ENCODE assay signal across 1 cellular context in the genomic region with DNA sequence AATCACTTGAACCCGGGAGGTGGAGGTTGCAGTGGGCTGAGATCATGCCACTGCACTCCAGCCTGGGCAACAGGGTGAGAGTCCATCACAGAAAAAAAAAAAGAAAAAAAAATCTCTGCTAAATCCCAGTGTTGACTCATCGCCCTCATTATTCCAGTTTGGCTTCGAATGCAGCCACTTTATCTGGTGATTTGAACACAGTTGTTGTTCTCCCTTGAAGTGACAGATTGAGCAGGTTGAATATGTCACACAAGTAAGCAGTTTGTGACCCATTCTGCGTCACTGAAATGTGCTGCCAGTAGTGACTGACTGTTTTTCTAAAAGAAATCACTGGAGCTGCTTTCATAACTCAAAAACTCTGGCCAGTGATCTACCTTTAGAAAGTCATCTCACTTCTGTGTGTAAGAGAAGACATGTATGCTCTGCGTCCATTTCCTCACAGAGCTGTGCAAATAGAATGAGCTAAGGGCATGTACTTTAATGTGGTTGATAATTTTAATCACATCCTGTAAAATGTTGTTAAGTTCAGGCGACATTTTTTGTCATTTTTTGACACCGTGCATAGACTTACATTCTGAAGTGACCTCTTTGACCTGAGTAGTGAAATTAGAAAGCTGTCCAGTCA.
TF ChIP-seq lines count a peak whose summit lies in the region.

No MANE protein-coding gene starts in this region.

TF ChIP-seq in H1, 55 proteins besides CTCF, POLR2A, EP300 and RAD21:
- TF ChIP-seq, protein P1, sequence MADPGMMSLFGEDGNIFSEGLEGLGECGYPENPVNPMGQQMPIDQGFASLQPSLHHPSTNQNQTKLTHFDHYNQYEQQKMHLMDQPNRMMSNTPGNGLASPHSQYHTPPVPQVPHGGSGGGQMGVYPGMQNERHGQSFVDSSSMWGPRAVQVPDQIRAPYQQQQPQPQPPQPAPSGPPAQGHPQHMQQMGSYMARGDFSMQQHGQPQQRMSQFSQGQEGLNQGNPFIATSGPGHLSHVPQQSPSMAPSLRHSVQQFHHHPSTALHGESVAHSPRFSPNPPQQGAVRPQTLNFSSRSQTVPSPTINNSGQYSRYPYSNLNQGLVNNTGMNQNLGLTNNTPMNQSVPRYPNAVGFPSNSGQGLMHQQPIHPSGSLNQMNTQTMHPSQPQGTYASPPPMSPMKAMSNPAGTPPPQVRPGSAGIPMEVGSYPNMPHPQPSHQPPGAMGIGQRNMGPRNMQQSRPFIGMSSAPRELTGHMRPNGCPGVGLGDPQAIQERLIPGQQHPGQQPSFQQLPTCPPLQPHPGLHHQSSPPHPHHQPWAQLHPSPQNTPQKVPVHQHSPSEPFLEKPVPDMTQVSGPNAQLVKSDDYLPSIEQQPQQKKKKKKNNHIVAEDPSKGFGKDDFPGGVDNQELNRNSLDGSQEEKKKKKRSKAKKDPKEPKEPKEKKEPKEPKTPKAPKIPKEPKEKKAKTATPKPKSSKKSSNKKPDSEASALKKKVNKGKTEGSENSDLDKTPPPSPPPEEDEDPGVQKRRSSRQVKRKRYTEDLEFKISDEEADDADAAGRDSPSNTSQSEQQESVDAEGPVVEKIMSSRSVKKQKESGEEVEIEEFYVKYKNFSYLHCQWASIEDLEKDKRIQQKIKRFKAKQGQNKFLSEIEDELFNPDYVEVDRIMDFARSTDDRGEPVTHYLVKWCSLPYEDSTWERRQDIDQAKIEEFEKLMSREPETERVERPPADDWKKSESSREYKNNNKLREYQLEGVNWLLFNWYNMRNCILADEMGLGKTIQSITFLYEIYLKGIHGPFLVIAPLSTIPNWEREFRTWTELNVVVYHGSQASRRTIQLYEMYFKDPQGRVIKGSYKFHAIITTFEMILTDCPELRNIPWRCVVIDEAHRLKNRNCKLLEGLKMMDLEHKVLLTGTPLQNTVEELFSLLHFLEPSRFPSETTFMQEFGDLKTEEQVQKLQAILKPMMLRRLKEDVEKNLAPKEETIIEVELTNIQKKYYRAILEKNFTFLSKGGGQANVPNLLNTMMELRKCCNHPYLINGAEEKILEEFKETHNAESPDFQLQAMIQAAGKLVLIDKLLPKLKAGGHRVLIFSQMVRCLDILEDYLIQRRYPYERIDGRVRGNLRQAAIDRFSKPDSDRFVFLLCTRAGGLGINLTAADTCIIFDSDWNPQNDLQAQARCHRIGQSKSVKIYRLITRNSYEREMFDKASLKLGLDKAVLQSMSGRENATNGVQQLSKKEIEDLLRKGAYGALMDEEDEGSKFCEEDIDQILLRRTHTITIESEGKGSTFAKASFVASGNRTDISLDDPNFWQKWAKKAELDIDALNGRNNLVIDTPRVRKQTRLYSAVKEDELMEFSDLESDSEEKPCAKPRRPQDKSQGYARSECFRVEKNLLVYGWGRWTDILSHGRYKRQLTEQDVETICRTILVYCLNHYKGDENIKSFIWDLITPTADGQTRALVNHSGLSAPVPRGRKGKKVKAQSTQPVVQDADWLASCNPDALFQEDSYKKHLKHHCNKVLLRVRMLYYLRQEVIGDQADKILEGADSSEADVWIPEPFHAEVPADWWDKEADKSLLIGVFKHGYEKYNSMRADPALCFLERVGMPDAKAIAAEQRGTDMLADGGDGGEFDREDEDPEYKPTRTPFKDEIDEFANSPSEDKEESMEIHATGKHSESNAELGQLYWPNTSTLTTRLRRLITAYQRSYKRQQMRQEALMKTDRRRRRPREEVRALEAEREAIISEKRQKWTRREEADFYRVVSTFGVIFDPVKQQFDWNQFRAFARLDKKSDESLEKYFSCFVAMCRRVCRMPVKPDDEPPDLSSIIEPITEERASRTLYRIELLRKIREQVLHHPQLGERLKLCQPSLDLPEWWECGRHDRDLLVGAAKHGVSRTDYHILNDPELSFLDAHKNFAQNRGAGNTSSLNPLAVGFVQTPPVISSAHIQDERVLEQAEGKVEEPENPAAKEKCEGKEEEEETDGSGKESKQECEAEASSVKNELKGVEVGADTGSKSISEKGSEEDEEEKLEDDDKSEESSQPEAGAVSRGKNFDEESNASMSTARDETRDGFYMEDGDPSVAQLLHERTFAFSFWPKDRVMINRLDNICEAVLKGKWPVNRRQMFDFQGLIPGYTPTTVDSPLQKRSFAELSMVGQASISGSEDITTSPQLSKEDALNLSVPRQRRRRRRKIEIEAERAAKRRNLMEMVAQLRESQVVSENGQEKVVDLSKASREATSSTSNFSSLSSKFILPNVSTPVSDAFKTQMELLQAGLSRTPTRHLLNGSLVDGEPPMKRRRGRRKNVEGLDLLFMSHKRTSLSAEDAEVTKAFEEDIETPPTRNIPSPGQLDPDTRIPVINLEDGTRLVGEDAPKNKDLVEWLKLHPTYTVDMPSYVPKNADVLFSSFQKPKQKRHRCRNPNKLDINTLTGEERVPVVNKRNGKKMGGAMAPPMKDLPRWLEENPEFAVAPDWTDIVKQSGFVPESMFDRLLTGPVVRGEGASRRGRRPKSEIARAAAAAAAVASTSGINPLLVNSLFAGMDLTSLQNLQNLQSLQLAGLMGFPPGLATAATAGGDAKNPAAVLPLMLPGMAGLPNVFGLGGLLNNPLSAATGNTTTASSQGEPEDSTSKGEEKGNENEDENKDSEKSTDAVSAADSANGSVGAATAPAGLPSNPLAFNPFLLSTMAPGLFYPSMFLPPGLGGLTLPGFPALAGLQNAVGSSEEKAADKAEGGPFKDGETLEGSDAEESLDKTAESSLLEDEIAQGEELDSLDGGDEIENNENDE (IDR thresholded peaks at IDR 0.05; ENCODE audit: insufficient replicate concordance, low read length) = no peak
- no peak for TF ChIP-seq ASH2L (IDR thresholded peaks at IDR 0.05; ENCODE audit: low read length)
- no peak for TF ChIP-seq POU5F1 (IDR thresholded peaks at IDR 0.05; ENCODE audit: low read depth, low read length)
- no peak for TF ChIP-seq RNF2 (IDR thresholded peaks at IDR 0.05; ENCODE audit: borderline replicate concordance, low read depth, low read length, missing control alignments, poor library complexity, severe bottlenecking)
- no peak for TF ChIP-seq GABPA (IDR thresholded peaks at IDR 0.05; ENCODE audit: borderline replicate concordance, insufficient read depth, low read length)
- no peak for TF ChIP-seq MAFK (IDR thresholded peaks at IDR 0.05; ENCODE audit: low read depth, low read length)
- no peak for TF ChIP-seq BCL11A (IDR thresholded peaks at IDR 0.05; ENCODE audit: low read depth in 2 of 2, low read length in 2 of 2)
- TF ChIP-seq TCF12 (IDR thresholded peaks at IDR 0.05; ENCODE audit: low read depth, low read length) = no peak
- no peak for TF ChIP-seq PHF8 (conservative IDR thresholded peaks at IDR 0.05; ENCODE audit: low read depth, low read length)
- TF ChIP-seq KDM4A (IDR thresholded peaks at IDR 0.05; ENCODE audit: low read depth, low read length, severe bottlenecking) = no peak
- no peak for TF ChIP-seq ZNF274 (IDR thresholded peaks at IDR 0.05; ENCODE audit: borderline replicate concordance, extremely low read depth, low read length)
- TF ChIP-seq YY1 (IDR thresholded peaks at IDR 0.05; ENCODE audit: low read depth, low read length) = no peak
- no peak for TF ChIP-seq SIX5 (IDR thresholded peaks at IDR 0.05; ENCODE audit: low read depth, low read length)
- no peak for TF ChIP-seq TAF1 (IDR thresholded peaks at IDR 0.05; ENCODE audit: low read depth, low read length)
- no peak for TF ChIP-seq JUND (IDR thresholded peaks at IDR 0.05; ENCODE audit: low read length)
- TF ChIP-seq EZH2 (IDR thresholded peaks at IDR 0.05; ENCODE audit: low read depth, low read length, severe bottlenecking) = no peak
- no peak for TF ChIP-seq BACH1 (IDR thresholded peaks at IDR 0.05; ENCODE audit: low read length)
- TF ChIP-seq CBX8 (IDR thresholded peaks at IDR 0.05; ENCODE audit: borderline replicate concordance, low read depth, low read length) = no peak
- no peak for TF ChIP-seq HDAC6 (IDR thresholded peaks at IDR 0.05; ENCODE audit: low read depth, low read length)
- TF ChIP-seq KDM1A (IDR thresholded peaks at IDR 0.05; ENCODE audit: borderline replicate concordance, low read length) = no peak
